18 cellular contexts compared by ENCODE assay signal in the genomic region with DNA sequence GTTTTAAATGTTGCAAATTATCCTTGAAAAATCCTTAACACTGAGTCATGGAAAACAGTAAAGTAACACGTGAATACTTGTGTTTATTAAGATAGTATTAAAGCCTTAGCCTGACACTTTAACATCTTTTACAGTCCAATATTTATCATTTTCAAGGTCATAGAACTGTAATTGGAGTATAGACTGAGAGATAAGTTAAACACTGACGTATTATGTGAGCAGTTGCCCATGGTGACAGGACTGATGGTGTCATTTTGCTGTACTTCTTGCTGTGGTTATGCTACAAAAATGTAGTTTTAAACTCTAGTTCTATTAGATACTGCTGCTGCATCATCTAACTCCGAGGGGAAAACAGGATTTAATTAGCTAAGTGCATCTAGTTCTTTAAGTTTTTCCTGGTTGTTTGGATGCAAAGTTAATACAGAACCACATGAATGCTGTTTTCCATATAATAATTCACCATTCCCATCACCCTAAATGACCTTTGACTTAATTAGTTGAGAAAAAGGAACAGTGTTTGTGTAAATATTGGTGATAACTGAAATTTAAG.
"Had no signal": no experiment of that assay in that cellular context is flagged by ENCODE, and none has a peak within 500 bp of the region (broad histone marks: within the 10 kb centered on the region; RNA-seq: fewer than 3 reads in every experiment).

No MANE protein-coding gene starts in this region.

- FAIRE-seq: frontal cortex, urothelium cell line had no signal

- H2AFZ ChIP-seq: parathyroid adenoma had no signal

- H3K27me3 ChIP-seq: dorsolateral prefrontal cortex, heart left ventricle had no signal

- H3K4me1 ChIP-seq: parathyroid adenoma, psoas muscle had no signal

- H3K4me3 ChIP-seq: dorsolateral prefrontal cortex, heart left ventricle, psoas muscle had no signal

- H3K27ac ChIP-seq: dorsolateral prefrontal cortex, heart left ventricle, parathyroid adenoma, psoas muscle had no signal

- H3K79me2 ChIP-seq: parathyroid adenoma had no signal

- H3K9me3 ChIP-seq: heart left ventricle, psoas muscle had no signal

- DNase-seq: cortex of kidney; dorsolateral prefrontal cortex; effector CD8-positive, alpha-beta T cell; heart left ventricle; hippocampal formation; kidney glomerular epithelial cell; mammary epithelial cell; naive thymus-derived CD4-positive, alpha-beta T cell; nephron progenitor cell; psoas muscle; retina; stimulated activated CD4-positive, alpha-beta T cell treated with anti-CD3 and anti-CD28 coated beads, Interleukin-2, amount 100 ng/mL, for 24 hours; stimulated activated naive CD4-positive, alpha-beta T cell treated with Interleukin-2 at 50 U/mL for 16 hours had no signal

- ATAC-seq: heart left ventricle; left lobe of liver; naive thymus-derived CD4-positive, alpha-beta T cell; psoas muscle; sciatic nerve had no signal

- H3K9ac ChIP-seq: parathyroid adenoma had no signal
